ENCODE assay signal across 22 cellular contexts in the genomic region with DNA sequence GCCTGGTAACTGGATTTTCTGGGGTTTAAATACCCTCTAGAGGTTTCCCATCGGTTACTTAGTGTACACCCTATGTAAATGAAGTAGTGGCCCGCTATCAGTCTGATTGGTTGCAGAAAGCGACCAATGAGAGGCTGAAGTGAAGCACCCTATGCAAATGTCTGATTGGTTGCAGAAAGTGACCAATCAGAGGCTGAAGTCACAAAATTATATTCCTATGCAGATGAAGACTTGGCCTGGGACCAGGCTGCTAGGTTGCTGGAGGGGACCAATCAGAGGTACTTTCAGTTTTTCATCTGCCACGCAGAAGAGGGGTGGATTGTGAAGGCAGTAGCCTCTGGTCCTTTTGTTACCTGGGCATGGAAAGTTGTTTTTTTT.
DNase-seq lines count a peak whose midpoint lies in the region; ATAC-seq and TF ChIP-seq lines count a peak whose summit lies in the region.
"Had no signal": no experiment of that assay in that cellular context is flagged by ENCODE, and none has a peak within 500 bp of the region (broad histone marks: within the 10 kb centered on the region; RNA-seq: fewer than 3 reads in every experiment).

No MANE protein-coding gene starts in this region.

- TF ChIP-seq CTCF in A673 (conservative IDR thresholded peaks at IDR 0.05; ENCODE audit: low read depth, low read length) (no peak), HCT116 (IDR thresholded peaks at IDR 0.05 in 2 of 3, conservative IDR thresholded peaks at IDR 0.05 in 1 of 3; ENCODE audit: borderline replicate concordance in 1 of 3, insufficient read depth in 1 of 3, low read depth in 2 of 3, low read length in 2 of 3) (no peak), fibroblast of mammary gland (conservative IDR thresholded peaks at IDR 0.05; ENCODE audit: control insufficient read depth, insufficient read depth, low read depth, low read length) (no peak)

- peak; percentile 58 for ATAC-seq in HCT116
- ATAC-seq in activated CD8-positive, alpha-beta memory T cell treated with anti-CD3 and anti-CD28 coated beads, Interleukin-2, amount 10 ng/mL, durations not matched to agents 7 days and 5 days: no peak
- ATAC-seq in GM18861 (IDR thresholded peaks at IDR 0.05; ENCODE audit: unreplicated experiment): no peak
- ATAC-seq: body of pancreas, heart left ventricle had no signal

- H3K36me3 ChIP-seq in A673 (ENCODE audit: insufficient read depth, low read length, poor library complexity, severe bottlenecking): no peaks in the 10 kb centered on the region
- H3K36me3 ChIP-seq in HCT116 (ENCODE audit: control insufficient read depth in 1 of 2, insufficient read depth in 2 of 2, low read length in 2 of 2): no peaks in the 10 kb centered on the region; a peak in 1 of 4 replicates
- H3K36me3 ChIP-seq: colonic mucosa, uterus had no signal

- H3K36me3 Mint-ChIP-seq in activated CD8-positive, alpha-beta memory T cell treated with anti-CD3 and anti-CD28 coated beads, Interleukin-2, amount 10 ng/mL, durations not matched to agents 7 days and 5 days: peaks cover 5% of the 10 kb centered on the region
- H3K36me3 Mint-ChIP-seq in immature natural killer cell: peaks cover 5 to 25% (median 12%) of the 10 kb centered on the region in 3 donors

- no peaks in the 10 kb centered on the region for H3K9me2 ChIP-seq in HCT116 (ENCODE audit: insufficient read depth)
- H3K9me2 ChIP-seq: SK-N-SH had no signal

- CTCF ChIA-PET in A673 (lab: Charles Lee): no interaction called here
- CTCF ChIA-PET in HCT116 (lab: Charles Lee): interaction anchor here (0.6 kb wide), 1 partner anchor 35 kb away, joined by 3 read pairs; no protein-coding TSS in a partner anchor
- CTCF ChIA-PET in activated CD8-positive, alpha-beta memory T cell treated with anti-CD3 and anti-CD28 coated beads, Interleukin-2, amount 10 ng/mL, durations not matched to agents 7 days and 5 days (lab: Charles Lee): no interaction called here

- H3K4me3 Mint-ChIP-seq in activated CD8-positive, alpha-beta memory T cell treated with anti-CD3 and anti-CD28 coated beads, Interleukin-2, amount 10 ng/mL, durations not matched to agents 7 days and 5 days: no peak overlapping the region
- no peak overlapping the region for H3K4me3 Mint-ChIP-seq in immature natural killer cell
- H3K4me3 Mint-ChIP-seq: activated naive CD8-positive, alpha-beta T cell treated with anti-CD3 and anti-CD28 coated beads, Interleukin-2, amount 10 ng/mL, durations not matched to agents 7 days and 5 days had no signal

- H3K27ac ChIP-seq in A673 (ENCODE audit: low read depth, low read length, poor library complexity, severe bottlenecking) (no peak overlapping the region), HCT116 (ENCODE audit: low read depth, low read length) (no peak overlapping the region)
- H3K27ac ChIP-seq: body of pancreas, colonic mucosa, heart left ventricle, PC-9, uterus had no signal

- intact Hi-C loops in A673 (cut with micrococcal nuclease; ENCODE audit: unreplicated experiment): no loop called here
- intact Hi-C loops in HCT116 (cut with micrococcal nuclease): no loop called here

- no peaks in the 10 kb centered on the region for H3K27me3 Mint-ChIP-seq in activated CD8-positive, alpha-beta memory T cell treated with anti-CD3 and anti-CD28 coated beads, Interleukin-2, amount 10 ng/mL, durations not matched to agents 7 days and 5 days
- peaks cover 0 to 3% (median 2%) of the 10 kb centered on the region in 3 donors for H3K27me3 Mint-ChIP-seq in immature natural killer cell (ENCODE audit: low read depth in 3 of 3)
- H3K27me3 Mint-ChIP-seq: activated naive CD8-positive, alpha-beta T cell treated with anti-CD3 and anti-CD28 coated beads, Interleukin-2, amount 10 ng/mL, durations not matched to agents 7 days and 5 days had no signal

- RAD21 ChIA-PET in HCT116 (lab: Charles Lee; ENCODE audit: low non-redundant PET in 1 of 2, low total read pairs in 2 of 2, uncharacterized antibody in 2 of 2, unreplicated experiment in 2 of 2): no interaction called here

- no peak for TF ChIP-seq POLR2A in HCT116 (IDR thresholded peaks at IDR 0.05; ENCODE audit: borderline replicate concordance, extremely low read depth, insufficient read depth, insufficient read length)

- DNase-seq in A673 (ENCODE audit: low spot score): peak; percentile 61
- no peak for DNase-seq in HCT116 (ENCODE audit: low read depth, low spot score)
- DNase-seq in NCI-H524 (lab: John Stamatoyannopoulos, UW): peak; percentile 27 to 78
- peak; percentile 13 for DNase-seq in fibroblast of mammary gland (ENCODE audit: low read depth)
- no peak for DNase-seq in activated CD8-positive, alpha-beta memory T cell treated with anti-CD3 and anti-CD28 coated beads, Interleukin-2, amount 10 ng/mL, durations not matched to agents 7 days and 5 days
- no peak for DNase-seq in activated CD8-positive, alpha-beta memory T cell treated with anti-CD3 and anti-CD28 coated beads, Interleukin-2, amount 50 U/mL, for 4 hours
- DNase-seq in immature natural killer cell: no peak
- DNase-seq: activated CD4-positive, CD25-positive, alpha-beta regulatory T cell treated with anti-CD3 and anti-CD28 coated beads, Interleukin-2, amount 50 U/mL, for 72 hours; activated naive CD8-positive, alpha-beta T cell treated with anti-CD3 and anti-CD28 coated beads, Interleukin-2, amount 10 ng/mL, durations not matched to agents 7 days and 5 days; body of pancreas; Calu3; colonic mucosa; heart left ventricle; NCI-H187 treated with DMSO at 0.1 percent for 48 hours; NCI-H510A; PC-9; SK-N-SH; stimulated activated CD4-positive, alpha-beta T cell treated with anti-CD3 and anti-CD28 coated beads, Interleukin-4, amount 100 ng/mL, for 24 hours; T-helper 9 cell; uterus had no signal

- H3K4me3 ChIP-seq in A673 (ENCODE audit: low read depth, low read length, poor library complexity, severe bottlenecking): no peak overlapping the region
- H3K4me3 ChIP-seq in HCT116 (replicated peaks in 1 of 2; ENCODE audit: low read depth in 1 of 2, low read length in 2 of 2): no peak overlapping the region
- H3K4me3 ChIP-seq in fibroblast of mammary gland (ENCODE audit: control insufficient read depth, low read depth, low read length): no peak overlapping the region
- H3K4me3 ChIP-seq: body of pancreas, colonic mucosa, heart left ventricle, PC-9, smooth muscle cell, uterus had no signal

- H3K4me2 ChIP-seq in HCT116 (ENCODE audit: low read length): no peak overlapping the region
- H3K4me2 ChIP-seq: PC-9, SK-N-SH, smooth muscle cell had no signal

- POLR2A ChIA-PET in A673 (lab: Charles Lee; ENCODE audit: low non-redundant PET) (no interaction called here), HCT116 (lab: Charles Lee) (no interaction called here)

- no peaks in the 10 kb centered on the region for H3K4me1 Mint-ChIP-seq in activated CD8-positive, alpha-beta memory T cell treated with anti-CD3 and anti-CD28 coated beads, Interleukin-2, amount 10 ng/mL, durations not matched to agents 7 days and 5 days
- H3K4me1 Mint-ChIP-seq in immature natural killer cell: peaks cover 16 to 36% of the 10 kb centered on the region in 2 donors

- no peaks in the 10 kb centered on the region for H3K79me2 ChIP-seq in HCT116 (ENCODE audit: insufficient read depth, low read length)

- H4K20me1 ChIP-seq in HCT116 (ENCODE audit: insufficient read depth): no peaks in the 10 kb centered on the region

- H3K9ac ChIP-seq in HCT116 (ENCODE audit: low read length): no peak overlapping the region
- H3K9ac ChIP-seq: SK-N-SH had no signal

- H3K9me3 ChIP-seq in A673 (ENCODE audit: low read depth, low read length, poor library complexity, severe bottlenecking) (no peaks in the 10 kb centered on the region), HCT116 (ENCODE audit: control insufficient read depth in 1 of 2, insufficient read depth in 1 of 2, low read depth in 1 of 2, low read length in 2 of 2) (no peaks in the 10 kb centered on the region)
- H3K9me3 ChIP-seq: body of pancreas, colonic mucosa, heart left ventricle, SK-N-SH, uterus had no signal

- no peaks in the 10 kb centered on the region for H3K9me3 Mint-ChIP-seq in activated CD8-positive, alpha-beta memory T cell treated with anti-CD3 and anti-CD28 coated beads, Interleukin-2, amount 10 ng/mL, durations not matched to agents 7 days and 5 days (ENCODE audit: low read depth)
- no peaks in the 10 kb centered on the region for H3K9me3 Mint-ChIP-seq in immature natural killer cell
- H3K9me3 Mint-ChIP-seq: activated naive CD8-positive, alpha-beta T cell treated with anti-CD3 and anti-CD28 coated beads, Interleukin-2, amount 10 ng/mL, durations not matched to agents 7 days and 5 days had no signal

- H3K4me1 ChIP-seq in A673 (ENCODE audit: insufficient read depth, low read length, poor library complexity, severe bottlenecking) (no peaks in the 10 kb centered on the region), HCT116 (ENCODE audit: control insufficient read depth in 1 of 2, insufficient read depth in 2 of 2, low read length in 2 of 2) (no peaks in the 10 kb centered on the region)
- H3K4me1 ChIP-seq: body of pancreas, colonic mucosa, uterus had no signal

- no peaks in the 10 kb centered on the region for H3K27me3 ChIP-seq in A673 (replicated peaks; ENCODE audit: insufficient read depth, low read depth, low read length, poor library complexity)
- H3K27me3 ChIP-seq in HCT116 (ENCODE audit: insufficient read depth, low read length): no peaks in the 10 kb centered on the region
- H3K27me3 ChIP-seq: body of pancreas, colonic mucosa, heart left ventricle, uterus had no signal

- H3K27ac Mint-ChIP-seq in activated CD8-positive, alpha-beta memory T cell treated with anti-CD3 and anti-CD28 coated beads, Interleukin-2, amount 10 ng/mL, durations not matched to agents 7 days and 5 days: no peak overlapping the region
- peak overlapping the region in 1 of 6 donors; percentile 4 for H3K27ac Mint-ChIP-seq in immature natural killer cell
- H3K27ac Mint-ChIP-seq: activated naive CD8-positive, alpha-beta T cell treated with anti-CD3 and anti-CD28 coated beads, Interleukin-2, amount 10 ng/mL, durations not matched to agents 7 days and 5 days had no signal

- TF ChIP-seq RAD21 in HCT116 (IDR thresholded peaks at IDR 0.05; ENCODE audit: low read depth): no peak

- no TSS peak for BruUV-seq in A673 (replicated peaks; lab: Mats Ljungman, UMichigan)
- BruUV-seq in HCT116 (replicated peaks; lab: Mats Ljungman, UMichigan): no TSS peak

- H2AFZ ChIP-seq in HCT116 (ENCODE audit: low read depth, low read length, poor library complexity, severe bottlenecking): no peak overlapping the region
- H2AFZ ChIP-seq: PC-9 had no signal

TF ChIP-seq in HCT116, 20 proteins besides CTCF, POLR2A, EP300 and RAD21 (continues in another document):
- TF ChIP-seq, protein P1, sequence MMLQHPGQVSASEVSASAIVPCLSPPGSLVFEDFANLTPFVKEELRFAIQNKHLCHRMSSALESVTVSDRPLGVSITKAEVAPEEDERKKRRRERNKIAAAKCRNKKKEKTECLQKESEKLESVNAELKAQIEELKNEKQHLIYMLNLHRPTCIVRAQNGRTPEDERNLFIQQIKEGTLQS (IDR thresholded peaks at IDR 0.05): no peak
- no peak for TF ChIP-seq ZNF274 (IDR thresholded peaks at IDR 0.05; ENCODE audit: low read depth, low read length)
- TF ChIP-seq, protein P2, sequence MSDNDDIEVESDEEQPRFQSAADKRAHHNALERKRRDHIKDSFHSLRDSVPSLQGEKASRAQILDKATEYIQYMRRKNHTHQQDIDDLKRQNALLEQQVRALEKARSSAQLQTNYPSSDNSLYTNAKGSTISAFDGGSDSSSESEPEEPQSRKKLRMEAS (IDR thresholded peaks at IDR 0.05): no peak
- TF ChIP-seq SIN3A (IDR thresholded peaks at IDR 0.05; ENCODE audit: low read depth): no peak

Comparison
In these comparisons a context has a peak if more than half of its experiments do, and no peak if none do; other contexts are left out.
1. DNase-seq: peak in A673 (single experiment), NCI-H524 (2 of 2) and fibroblast of mammary gland (single experiment); none in HCT116 (single experiment), activated CD8-positive, alpha-beta memory T cell treated with anti-CD3 and anti-CD28 coated beads, Interleukin-2, amount 10 ng/mL, durations not matched to agents 7 days and 5 days (single experiment), activated CD8-positive, alpha-beta memory T cell treated with anti-CD3 and anti-CD28 coated beads, Interleukin-2, amount 50 U/mL, for 4 hours (single experiment) and immature natural killer cell (0 of 3).